ENCODE assay signal across 9 cellular contexts in the genomic region with DNA sequence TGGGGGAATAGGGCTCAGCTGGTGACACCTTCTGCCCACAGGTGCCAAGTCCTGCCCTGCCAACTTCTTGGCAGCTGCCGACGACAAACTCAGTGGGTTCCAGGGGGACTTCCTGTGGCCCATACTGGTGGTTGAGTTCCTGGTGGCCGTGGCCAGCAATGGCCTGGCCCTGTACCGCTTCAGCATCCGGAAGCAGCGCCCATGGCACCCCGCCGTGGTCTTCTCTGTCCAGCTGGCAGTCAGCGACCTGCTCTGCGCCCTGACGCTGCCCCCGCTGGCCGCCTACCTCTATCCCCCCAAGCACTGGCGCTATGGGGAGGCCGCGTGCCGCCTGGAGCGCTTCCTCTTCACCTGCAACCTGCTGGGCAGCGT. TPM values are rescaled to one million over a fixed set of nuclear protein-coding genes. Genes with fewer than 3 reads are reported as not detected.
A peak's percentile ranks its signal among the peaks of the same experiment; 100 is the strongest.
DNase-seq lines count a peak whose midpoint lies in the region; ATAC-seq and TF ChIP-seq lines count a peak whose summit lies in the region.
"Had no signal": no experiment of that assay in that cellular context is flagged by ENCODE, and none has a peak within 500 bp of the region (broad histone marks: within the 10 kb centered on the region; RNA-seq: fewer than 3 reads in every experiment).

No MANE protein-coding gene starts in this region.

- no peaks in the 10 kb centered on the region for H3K9me3 Mint-ChIP-seq in stimulated activated naive CD8-positive, alpha-beta T cell treated with anti-CD3 and anti-CD28 coated beads, Interleukin-15, amount 100 ng/mL, for 72 hours

- WGBS in thyroid gland, 2 donors: 74 to 86% methylated on average over 17 to 19 of the region's 19 CpGs

- intact Hi-C loops in thyroid gland (cut with DNase I): loop anchor here (10.0 kb wide), 1 partner anchor 141 kb away; a partner anchor contains a TSS

- peak; percentile 40 for DNase-seq in stimulated activated naive CD8-positive, alpha-beta T cell treated with anti-CD3 and anti-CD28 coated beads, Interleukin-15, Interleukin-2, amounts not matched to agents 100 U/mL and 50 U/mL, for 24 hours
- no peak for DNase-seq in stimulated activated naive CD8-positive, alpha-beta T cell treated with anti-CD3 and anti-CD28 coated beads, Interleukin-15, amount 100 ng/mL, for 72 hours
- DNase-seq in RPMI8226 (peak; percentile 37), GM03348 (ENCODE audit: low spot score) (no peak), ecto neural progenitor cell (ENCODE audit: low spot score) (no peak), thyroid gland (no peak)
- no peak for DNase-seq in activated effector memory CD4-positive, alpha-beta T cell treated with Interleukin-2 at 50 U/mL for 16 hours
- DNase-seq: tibial artery had no signal

- no peaks in the 10 kb centered on the region for H3K9me3 ChIP-seq in thyroid gland
- H3K9me3 ChIP-seq: tibial artery had no signal

- peaks cover 94% of the 10 kb centered on the region for H3K4me1 Mint-ChIP-seq in stimulated activated naive CD8-positive, alpha-beta T cell treated with anti-CD3 and anti-CD28 coated beads, Interleukin-15, amount 100 ng/mL, for 72 hours

- ATAC-seq in stimulated activated naive CD8-positive, alpha-beta T cell treated with anti-CD3 and anti-CD28 coated beads, Interleukin-15, Interleukin-2, amounts not matched to agents 100 U/mL and 50 U/mL, for 24 hours: no peak
- no peak for ATAC-seq in stimulated activated naive CD8-positive, alpha-beta T cell treated with anti-CD3 and anti-CD28 coated beads, Interleukin-15, amount 100 ng/mL, for 72 hours
- ATAC-seq in esophagus mucosa: peak; percentile 2

- TF ChIP-seq CTCF in thyroid gland (IDR thresholded peaks at IDR 0.05): no peak

- no peak for TF ChIP-seq POLR2A in thyroid gland (IDR thresholded peaks at IDR 0.05)

- H3K4me3 ChIP-seq in thyroid gland (replicated peaks in 1 of 3): no peak overlapping the region
- H3K4me3 ChIP-seq: tibial artery had no signal

- H3K4me3 Mint-ChIP-seq in stimulated activated naive CD8-positive, alpha-beta T cell treated with anti-CD3 and anti-CD28 coated beads, Interleukin-15, amount 100 ng/mL, for 72 hours: peak overlapping the region in 1 of 2 donors; percentile 62

- no peaks in the 10 kb centered on the region for H3K27me3 ChIP-seq in thyroid gland
- H3K27me3 ChIP-seq: tibial artery had no signal

- H3K27me3 Mint-ChIP-seq in stimulated activated naive CD8-positive, alpha-beta T cell treated with anti-CD3 and anti-CD28 coated beads, Interleukin-15, amount 100 ng/mL, for 72 hours: no peaks in the 10 kb centered on the region

- peak overlapping the region in 1 of 2 donors; percentile 84 for H3K27ac Mint-ChIP-seq in stimulated activated naive CD8-positive, alpha-beta T cell treated with anti-CD3 and anti-CD28 coated beads, Interleukin-15, amount 100 ng/mL, for 72 hours

- peaks cover 58 to 65% of the 10 kb centered on the region in 2 donors for H3K36me3 ChIP-seq in thyroid gland

- peaks cover 0 to 1% of the 10 kb centered on the region in 2 donors for H3K4me1 ChIP-seq in thyroid gland

- H3K27ac ChIP-seq in thyroid gland: no peak overlapping the region

RNA-seq across cellular contexts. Expression of a gene that starts 2.1 kb away (rescaled TPM):
- 4.8 TPM for total RNA-seq in esophagus mucosa
- 1 to 10 TPM; 6.1 to 9.3 (median 6.3) TPM for total RNA-seq in thyroid gland

RNA-seq across cellular contexts. Expression of a gene that starts 6.1 kb away (rescaled TPM):
- total RNA-seq in esophagus mucosa (166 TPM), thyroid gland (100 to 1,000 TPM; 219 to 342 (median 250) TPM)

RNA-seq across cellular contexts. Expression of a gene that starts 7.4 kb away (rescaled TPM):
- total RNA-seq in esophagus mucosa (32.3 TPM), thyroid gland (10 to 100 TPM; 26.2 to 33.0 (median 29.7) TPM)

RNA-seq across cellular contexts. Expression of a gene that starts 11.1 kb away (rescaled TPM):
- not detected for total RNA-seq in esophagus mucosa
- total RNA-seq in thyroid gland: under 1 TPM in 2 of 4 donors, not detected in 2; 0.33 to 0.54 TPM

RNA-seq across cellular contexts. Expression of a gene that starts 27.5 kb away (rescaled TPM):
- total RNA-seq in esophagus mucosa (11.1 TPM), thyroid gland (10 to 100 TPM; 18.5 to 46.1 (median 32.6) TPM)

Comparison
In these comparisons a context has a peak if more than half of its experiments do, and no peak if none do; other contexts are left out.
1. DNase-seq: peak in stimulated activated naive CD8-positive, alpha-beta T cell treated with anti-CD3 and anti-CD28 coated beads, Interleukin-15, Interleukin-2, amounts not matched to agents 100 U/mL and 50 U/mL, for 24 hours (single experiment) and RPMI8226 (single experiment); none in stimulated activated naive CD8-positive, alpha-beta T cell treated with anti-CD3 and anti-CD28 coated beads, Interleukin-15, amount 100 ng/mL, for 72 hours (0 of 2), activated effector memory CD4-positive, alpha-beta T cell treated with Interleukin-2 at 50 U/mL for 16 hours (single experiment), GM03348 (single experiment), ecto neural progenitor cell (single experiment) and thyroid gland (0 of 2).